In genomic region chr1:153963030-153963849, GRCh38 we compare ENCODE assay signal across 8 cellular contexts. TPM values are rescaled to one million over a fixed set of nuclear protein-coding genes. Genes with fewer than 3 reads are reported as not detected.
A peak's percentile ranks its signal among the peaks of the same experiment; 100 is the strongest.
DNase-seq lines count a peak whose midpoint lies in the region; ATAC-seq and TF ChIP-seq lines count a peak whose summit lies in the region.

A gene with protein sequence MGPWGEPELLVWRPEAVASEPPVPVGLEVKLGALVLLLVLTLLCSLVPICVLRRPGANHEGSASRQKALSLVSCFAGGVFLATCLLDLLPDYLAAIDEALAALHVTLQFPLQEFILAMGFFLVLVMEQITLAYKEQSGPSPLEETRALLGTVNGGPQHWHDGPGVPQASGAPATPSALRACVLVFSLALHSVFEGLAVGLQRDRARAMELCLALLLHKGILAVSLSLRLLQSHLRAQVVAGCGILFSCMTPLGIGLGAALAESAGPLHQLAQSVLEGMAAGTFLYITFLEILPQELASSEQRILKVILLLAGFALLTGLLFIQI (minus strand): TSS chr1:153963537. CDS start chr1:153962715, 822 bp downstream.

- peak within 1 kb of the TSS; percentile 66 for H2AFZ ChIP-seq in PC-9

- peaks cover 79% of the 10 kb centered on the region for H3F3A ChIP-seq in PC-9 (ENCODE audit: insufficient read depth, low read depth)

- H3K4me1 ChIP-seq in PC-9 (replicated peaks; ENCODE audit: insufficient read depth) (peaks cover 42% of the 10 kb centered on the region), mucosa of descending colon (ENCODE audit: low read depth) (peaks cover 42% of the 10 kb centered on the region)

- POLR2A ChIA-PET in PC-9 (lab: Charles Lee; ENCODE audit: unreplicated experiment): interaction anchor here (0.5 to 1.1 kb wide), 9 partner anchors 14 to 355 kb away, joined by 3 to 15 read pairs (median 6); partner anchors contain the start of genes JTB, RPS27 and S100A13

- no peaks in the 10 kb centered on the region for H3K9me3 Mint-ChIP-seq in Calu3 (ENCODE audit: low read depth, unreplicated experiment)

- ATAC-seq in GM21529 (IDR thresholded peaks at IDR 0.05; ENCODE audit: unreplicated experiment) (peak; percentile 48), mucosa of descending colon (peak; percentile 80)

- H4K20me1 ChIP-seq in PC-9 (ENCODE audit: insufficient read depth): no peaks in the 10 kb centered on the region

- H3K27me3 Mint-ChIP-seq in Calu3 (ENCODE audit: unreplicated experiment): no peaks in the 10 kb centered on the region

- CTCF ChIA-PET in Calu3 (lab: Charles Lee) (interaction anchor here (0.6 to 2.3 kb wide), 10 partner anchors 10 to 329 kb away, joined by 3 to 9 read pairs (median 4); partner anchors contain the start of genes CHTOP, DENND4B, GATAD2B and JTB), PC-9 (lab: Charles Lee) (interaction anchor here (0.5 to 1.3 kb wide), 2 partner anchors 23 to 284 kb away, joined by 3 to 4 read pairs; partner anchors contain the start of gene RAB13)

- H3K27me3 ChIP-seq in PC-9 (ENCODE audit: insufficient read depth, low read depth): no peaks in the 10 kb centered on the region

- H3K9me2 ChIP-seq in PC-9 (ENCODE audit: insufficient read depth): no peaks in the 10 kb centered on the region

- H3K4me3 ChIP-seq in PC-9 (peak within 1 kb of the TSS; percentile 91), epithelial cell of esophagus (ENCODE audit: low read length) (peak within 1 kb of the TSS; percentile 51), mucosa of descending colon (peak within 1 kb of the TSS; percentile 66)

- TSS peak; percentile 37 for BruUV-seq in Calu3 (replicated peaks; lab: Mats Ljungman, UMichigan)
- TSS peak; percentile 34 for BruUV-seq in PC-9 (replicated peaks; lab: Mats Ljungman, UMichigan)

- H3K36me3 ChIP-seq in PC-9 (ENCODE audit: low read depth): no peaks in the 10 kb centered on the region
- no peaks in the 10 kb centered on the region for H3K36me3 ChIP-seq in mucosa of descending colon (ENCODE audit: low read depth)

- DNase-seq in Calu3 (peak; percentile 99), KG1 (lab: John Stamatoyannopoulos, UW) (peak; percentile 90), PC-9 (peak; percentile 91 to 98), activated T-cell treated with anti-CD3 and anti-CD28 coated beads for 4 hours (peak; percentile 94), epithelial cell of esophagus (ENCODE audit: low read depth) (peak; percentile 98), mucosa of descending colon (peak; percentile 99 to 100 (median 100))
- peak; percentile 84 to 87 for DNase-seq in stimulated activated CD8-positive, alpha-beta memory T cell treated with anti-CD3 and anti-CD28 coated beads, Interleukin-4, amount 100 ng/mL, for 1 hour (ENCODE audit: low read depth in 2 of 2, low spot score in 1 of 2)

- H3K9me3 ChIP-seq in PC-9 (ENCODE audit: insufficient read depth, low read depth): no peaks in the 10 kb centered on the region
- no peaks in the 10 kb centered on the region for H3K9me3 ChIP-seq in mucosa of descending colon

- H3K4me2 ChIP-seq in PC-9: peak within 1 kb of the TSS; percentile 98

- H3K4me1 Mint-ChIP-seq in Calu3 (ENCODE audit: low read depth, unreplicated experiment): peaks cover 48% of the 10 kb centered on the region

- H3K79me2 ChIP-seq in PC-9 (ENCODE audit: low read depth): peaks cover 48% of the 10 kb centered on the region

- peak within 1 kb of the TSS; percentile 79 for H3K27ac Mint-ChIP-seq in Calu3 (ENCODE audit: unreplicated experiment)

- H3K27ac ChIP-seq in PC-9: peak within 1 kb of the TSS; percentile 92

- peak within 1 kb of the TSS; percentile 79 for H3K4me3 Mint-ChIP-seq in Calu3 (ENCODE audit: low read depth, unreplicated experiment)

- H3K36me3 Mint-ChIP-seq in Calu3 (ENCODE audit: insufficient read depth, unreplicated experiment): peaks cover 75% of the 10 kb centered on the region

- TF ChIP-seq CTCF in Calu3 (IDR thresholded peaks at IDR 0.05; ENCODE audit: unreplicated experiment): no peak
- TF ChIP-seq CTCF in PC-9 (conservative IDR thresholded peaks at IDR 0.05): no peak
- TF ChIP-seq CTCF in epithelial cell of esophagus (IDR thresholded peaks at IDR 0.05; ENCODE audit: insufficient read depth, low read depth, low read length, missing control alignments): no peak
- TF ChIP-seq CTCF in mucosa of descending colon (IDR thresholded peaks at IDR 0.05): no peak

- intact Hi-C loops in Calu3 (cut with micrococcal nuclease; ENCODE audit: unreplicated experiment): no loop called here
- intact Hi-C loops in PC-9 (cut with micrococcal nuclease; ENCODE audit: unreplicated experiment): loop anchor here (1.0 to 10.0 kb wide), 4 partner anchors 17 to 428 kb away; partner anchors contain the start of genes DENND4B, HAX1, S100A2 and S100A6
- intact Hi-C loops in mucosa of descending colon (cut with DNase I, micrococcal nuclease): no loop called here

RNA-seq across cellular contexts. Expression of the gene that starts here (rescaled TPM):
- total RNA-seq in Calu3 (2022) (138 and 152 TPM in 2 replicates), PC-9 (2021) (141 and 164 TPM in 2 replicates), mucosa of descending colon (10 to 100 TPM; 66.7 to 74.7 (median 66.7) TPM)

Comparison
In these comparisons a context has a peak if more than half of its experiments do, and no peak if none do; other contexts are left out.
1. Peak in every context shown above with its lines: DNase-seq, ATAC-seq, H3K4me3 ChIP-seq and H3K27ac ChIP-seq.